ENCODE assay signal across 8 cellular contexts in the genomic region with DNA sequence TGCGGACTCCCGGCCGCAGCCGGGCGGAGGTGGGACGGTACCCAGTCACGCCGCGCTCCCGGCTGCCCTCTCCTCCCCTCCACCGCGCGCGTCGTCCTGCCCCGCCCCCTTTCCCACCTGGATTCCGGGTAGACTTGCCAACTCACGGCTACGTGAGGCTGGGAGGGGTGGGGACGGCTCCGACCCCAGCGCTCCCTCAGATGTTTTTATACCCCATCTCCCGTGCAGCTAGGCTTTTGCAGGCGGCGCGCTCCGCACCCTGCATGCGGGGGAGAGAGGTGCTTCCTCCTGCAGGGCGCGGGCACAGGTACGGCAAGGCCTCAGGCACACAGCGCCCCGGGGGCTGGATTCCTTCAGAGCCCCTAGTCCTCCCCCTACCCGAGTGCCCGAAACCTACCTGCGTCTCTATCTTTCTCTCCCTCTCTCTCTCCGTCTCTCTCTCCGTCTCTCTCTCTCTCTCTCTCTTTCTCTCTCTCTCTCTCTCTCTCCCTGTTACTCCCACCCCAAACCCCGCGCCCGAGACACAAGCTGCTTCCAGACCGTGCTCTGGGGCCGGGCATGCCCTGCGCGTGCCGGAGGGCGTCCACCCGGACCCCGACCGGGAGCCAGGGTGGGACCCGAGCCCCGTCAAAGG. TPM values are rescaled to one million over a fixed set of nuclear protein-coding genes. Genes with fewer than 3 reads are reported as not detected.
A peak's percentile ranks its signal among the peaks of the same experiment; 100 is the strongest.
DNase-seq lines count a peak whose midpoint lies in the region; ATAC-seq and TF ChIP-seq lines count a peak whose summit lies in the region.

No MANE protein-coding gene starts in this region.

- H3K9me3 ChIP-seq in cardiac muscle cell (ENCODE audit: low read depth): no peaks in the 10 kb centered on the region

- ATAC-seq in HG03139 (IDR thresholded peaks at IDR 0.05; ENCODE audit: unreplicated experiment): no peak

- H3K27ac ChIP-seq in cardiac muscle cell: no peak overlapping the region

- TF ChIP-seq CTCF in cardiac muscle cell (IDR thresholded peaks at IDR 0.05; ENCODE audit: low read depth, low read length): no peak

- no peak for DNase-seq in cardiac muscle cell (ENCODE audit: low read depth in 1 of 2, low spot score in 1 of 2)
- DNase-seq in cardiac septum (ENCODE audit: low spot score): no peak
- DNase-seq in activated T-helper 1 cell treated with Interleukin-2 at 50 U/mL for 16 hours (ENCODE audit: low read depth): peak; percentile 27
- DNase-seq in glomerular visceral epithelial cell (ENCODE audit: extremely low spot score): peak; percentile 60
- no peak for DNase-seq in skeletal muscle cell (ENCODE audit: low read depth)
- DNase-seq in NCI-H1930 (lab: John Stamatoyannopoulos, UW): no peak
- no peak for DNase-seq in HCEC 1CT

- no peaks in the 10 kb centered on the region for H3K36me3 ChIP-seq in cardiac muscle cell

- H3K27me3 ChIP-seq in cardiac muscle cell: no peaks in the 10 kb centered on the region

- H3K4me1 ChIP-seq in cardiac muscle cell (ENCODE audit: low read depth): peaks cover 35% of the 10 kb centered on the region

- intact Hi-C loops in cardiac septum (cut with DNase I): loop anchor here (2.0 kb wide), 1 partner anchor 40 kb away; no protein-coding TSS in a partner anchor

- H3K4me3 ChIP-seq in cardiac muscle cell (peak overlapping the region; percentile 63), skeletal muscle cell (ENCODE audit: low read depth, low read length) (peak overlapping the region; percentile 37)

RNA-seq across cellular contexts. Expression of a gene that starts 1.9 kb away (rescaled TPM):
- total RNA-seq in cardiac muscle cell (15.3 and 18.2 TPM in 2 replicates), cardiac septum (21.2 TPM)
- 8.6 and 9.8 TPM in 2 replicates for polyA plus RNA-seq in cardiac muscle cell

Comparison
In these comparisons a context has a peak if more than half of its experiments do, and no peak if none do; other contexts are left out.
1. DNase-seq: peak in activated T-helper 1 cell treated with Interleukin-2 at 50 U/mL for 16 hours (single experiment) and glomerular visceral epithelial cell (single experiment); none in cardiac muscle cell (0 of 2), cardiac septum (single experiment), skeletal muscle cell (single experiment), NCI-H1930 (0 of 2) and HCEC 1CT (single experiment).